Comparison of ENCODE assay signal across 9 cellular contexts in genomic region chr20:47335251-47336012, GRCh38. TPM values are rescaled to one million over a fixed set of nuclear protein-coding genes. Genes with fewer than 3 reads are reported as not detected.
A peak's percentile ranks its signal among the peaks of the same experiment; 100 is the strongest.
DNase-seq lines count a peak whose midpoint lies in the region; ATAC-seq and TF ChIP-seq lines count a peak whose summit lies in the region.
"Had no signal": no experiment of that assay in that cellular context is flagged by ENCODE, and none has a peak within 500 bp of the region (broad histone marks: within the 10 kb centered on the region; RNA-seq: fewer than 3 reads in every experiment).

No MANE protein-coding gene starts in this region.

- H3K9me3 Mint-ChIP-seq in nephron = no peaks in the 10 kb centered on the region
- no peaks in the 10 kb centered on the region for H3K9me3 Mint-ChIP-seq in activated T-helper 1 cell treated with anti-CD3 and anti-CD28 coated beads, Interleukin-12 subunit alpha, Interleukin-12 subunit beta, Interleukin-2, Interleukin-4 antibody, amounts not matched to agents 30 ng/mL and 10 ng/mL and 1 ng/mL, durations not matched to agents 14 hours and 24 hours and 36 hours

- H3K36me3 Mint-ChIP-seq in nephron (ENCODE audit: low read depth) = peaks cover 59% of the 10 kb centered on the region
- H3K36me3 Mint-ChIP-seq in activated T-helper 1 cell treated with anti-CD3 and anti-CD28 coated beads, Interleukin-12 subunit alpha, Interleukin-12 subunit beta, Interleukin-2, Interleukin-4 antibody, amounts not matched to agents 30 ng/mL and 10 ng/mL and 1 ng/mL, durations not matched to agents 14 hours and 24 hours and 36 hours (ENCODE audit: low read depth) = peaks cover 34% of the 10 kb centered on the region

- peak overlapping the region; percentile 98 for H3K4me2 ChIP-seq in fibroblast of lung (ENCODE audit: extremely low read depth, insufficient read depth, low read length)

- H2AFZ ChIP-seq in fibroblast of lung (ENCODE audit: low read length) = no peak overlapping the region

- TF ChIP-seq POLR2A in heart left ventricle (IDR thresholded peaks at IDR 0.05) (no peak), vagina (IDR thresholded peaks at IDR 0.05) (no peak)

- H3K27me3 ChIP-seq in heart left ventricle (no peaks in the 10 kb centered on the region), fibroblast of lung (ENCODE audit: control insufficient read depth, insufficient read depth, low read length) (no peaks in the 10 kb centered on the region), vagina (no peaks in the 10 kb centered on the region)

- ATAC-seq in heart left ventricle = no peak
- ATAC-seq in left cardiac atrium = no peak

- H3K36me3 ChIP-seq in heart left ventricle (peaks cover 0 to 24% (median 0%) of the 10 kb centered on the region in 9 donors), fibroblast of lung (ENCODE audit: control insufficient read depth, insufficient read depth, low read length) (peaks cover 1% of the 10 kb centered on the region), vagina (no peaks in the 10 kb centered on the region)

- H4K20me1 ChIP-seq in fibroblast of lung (ENCODE audit: control insufficient read depth, extremely low read depth, insufficient read depth, low read length) = no peaks in the 10 kb centered on the region

- H3K27ac Mint-ChIP-seq in nephron = peak overlapping the region; percentile 36 to 84 (median 71)
- no peak overlapping the region for H3K27ac Mint-ChIP-seq in activated T-helper 1 cell treated with anti-CD3 and anti-CD28 coated beads, Interleukin-12 subunit alpha, Interleukin-12 subunit beta, Interleukin-2, Interleukin-4 antibody, amounts not matched to agents 30 ng/mL and 10 ng/mL and 1 ng/mL, durations not matched to agents 14 hours and 24 hours and 36 hours

- peak overlapping the region; percentile 47 to 88 (median 78) for H3K27ac ChIP-seq in heart left ventricle
- peak overlapping the region; percentile 95 for H3K27ac ChIP-seq in fibroblast of lung (ENCODE audit: insufficient read depth, low read length)
- H3K27ac ChIP-seq in vagina = peak overlapping the region; percentile 91

- intact Hi-C loops in heart left ventricle (cut with DNase I) (no loop called here), left cardiac atrium (cut with DNase I) (loop anchor here in 1 of 2 donors (2.0 kb wide), 1 partner anchor 23 kb away; no protein-coding TSS in a partner anchor), vagina (cut with DNase I) (no loop called here)
- intact Hi-C loops in activated T-helper 1 cell treated with anti-CD3 and anti-CD28 coated beads, Interleukin-12 subunit alpha, Interleukin-12 subunit beta, Interleukin-2, Interleukin-4 antibody, amounts not matched to agents 30 ng/mL and 10 ng/mL and 1 ng/mL, durations not matched to agents 14 hours and 24 hours and 36 hours (cut with micrococcal nuclease) = no loop called here

- no peak for TF ChIP-seq CTCF in heart left ventricle (IDR thresholded peaks at IDR 0.05)
- TF ChIP-seq CTCF in fibroblast of lung (conservative IDR thresholded peaks at IDR 0.05 in 1 of 2, IDR thresholded peaks at IDR 0.05 in 1 of 2; ENCODE audit: low read depth in 1 of 2, low read length in 2 of 2) = no peak
- TF ChIP-seq CTCF in nephron (IDR thresholded peaks at IDR 0.05; ENCODE audit: unreplicated experiment in 3 of 3) = no peak
- TF ChIP-seq CTCF in vagina (IDR thresholded peaks at IDR 0.05) = no peak

- peaks cover 41% of the 10 kb centered on the region for H3K79me2 ChIP-seq in fibroblast of lung (ENCODE audit: control insufficient read depth, insufficient read depth, low read length)

- DNase-seq in heart left ventricle (no peak), left cardiac atrium (no peak), fibroblast of lung (ENCODE audit: low read depth in 2 of 2) (peak in 1 of 2 donors; percentile 69), vagina (ENCODE audit: extremely low spot score in 2 of 2) (no peak), GOT3 (lab: John Stamatoyannopoulos, UW) (no peak), amniotic stem cell (lab: John Stamatoyannopoulos, UW) (no peak)
- no peak for DNase-seq in activated T-helper 1 cell treated with anti-CD3 and anti-CD28 coated beads, Interleukin-12 subunit alpha, Interleukin-12 subunit beta, Interleukin-2, Interleukin-4 antibody, amounts not matched to agents 30 ng/mL and 10 ng/mL and 1 ng/mL, durations not matched to agents 14 hours and 24 hours and 36 hours (ENCODE audit: low spot score)
- DNase-seq: NCI-H2081 treated with DMSO at 0.1 percent for 48 hours had no signal

- H3K4me1 Mint-ChIP-seq in nephron = peaks cover 49% of the 10 kb centered on the region
- peaks cover 47% of the 10 kb centered on the region for H3K4me1 Mint-ChIP-seq in activated T-helper 1 cell treated with anti-CD3 and anti-CD28 coated beads, Interleukin-12 subunit alpha, Interleukin-12 subunit beta, Interleukin-2, Interleukin-4 antibody, amounts not matched to agents 30 ng/mL and 10 ng/mL and 1 ng/mL, durations not matched to agents 14 hours and 24 hours and 36 hours (ENCODE audit: low read depth)

- H3K27me3 Mint-ChIP-seq in nephron (ENCODE audit: low read depth) = no peaks in the 10 kb centered on the region
- no peaks in the 10 kb centered on the region for H3K27me3 Mint-ChIP-seq in activated T-helper 1 cell treated with anti-CD3 and anti-CD28 coated beads, Interleukin-12 subunit alpha, Interleukin-12 subunit beta, Interleukin-2, Interleukin-4 antibody, amounts not matched to agents 30 ng/mL and 10 ng/mL and 1 ng/mL, durations not matched to agents 14 hours and 24 hours and 36 hours (ENCODE audit: insufficient read depth)

- H3K9ac ChIP-seq in fibroblast of lung (ENCODE audit: insufficient read depth, low read length) = peak overlapping the region; percentile 30

- no peak overlapping the region for H3K4me3 ChIP-seq in heart left ventricle
- H3K4me3 ChIP-seq in fibroblast of lung (replicated peaks in 1 of 4; ENCODE audit: control extremely low read depth in 1 of 4, insufficient read depth in 1 of 4, low read depth in 3 of 4, low read length in 4 of 4) = no peak overlapping the region
- H3K4me3 ChIP-seq in vagina = no peak overlapping the region

- no peaks in the 10 kb centered on the region for H3K9me3 ChIP-seq in heart left ventricle
- H3K9me3 ChIP-seq in fibroblast of lung (ENCODE audit: control insufficient read depth, insufficient read depth, low read depth, low read length) = no peaks in the 10 kb centered on the region
- H3K9me3 ChIP-seq in vagina = no peaks in the 10 kb centered on the region

- WGBS in heart left ventricle, 4 donors = 67 to 74% (median 72%) methylated on average over 10 of the region's 10 CpGs

- H3K4me3 Mint-ChIP-seq in nephron = no peak overlapping the region
- H3K4me3 Mint-ChIP-seq in activated T-helper 1 cell treated with anti-CD3 and anti-CD28 coated beads, Interleukin-12 subunit alpha, Interleukin-12 subunit beta, Interleukin-2, Interleukin-4 antibody, amounts not matched to agents 30 ng/mL and 10 ng/mL and 1 ng/mL, durations not matched to agents 14 hours and 24 hours and 36 hours = no peak overlapping the region

- peaks cover 4 to 90% (median 49%) of the 10 kb centered on the region in 12 donors for H3K4me1 ChIP-seq in heart left ventricle
- peaks cover 33% of the 10 kb centered on the region for H3K4me1 ChIP-seq in fibroblast of lung (ENCODE audit: control insufficient read depth, extremely low read depth, insufficient read depth, low read length)
- H3K4me1 ChIP-seq in vagina = peaks cover 57% of the 10 kb centered on the region

RNA-seq across cellular contexts. Expression of gene ZMYND8, which starts 21.1 kb away (rescaled TPM):
- total RNA-seq in heart left ventricle (10 to 100 TPM; 21.7 to 46.4 (median 28.9) TPM), left cardiac atrium (10 to 100 TPM; 22.6 to 27.5 TPM), fibroblast of lung (7.4 and 13.0 TPM in 2 replicates), vagina (91.1 TPM)
- polyA plus RNA-seq in heart left ventricle (10 to 100 TPM; 11.3 to 11.9 TPM), fibroblast of lung (12.6 and 17.6 TPM in 2 replicates)
- 12.3 and 14.2 TPM in 2 replicates for polyA plus RNA-seq in fibroblast of lung (2012)
- 8.4 and 14.3 TPM in 2 replicates for polyA minus RNA-seq in fibroblast of lung (ENCODE audit: low replicate concordance)
- total RNA-seq in activated T-helper 1 cell treated with anti-CD3 and anti-CD28 coated beads, Interleukin-12 subunit alpha, Interleukin-12 subunit beta, Interleukin-2, Interleukin-4 antibody, amounts not matched to agents 30 ng/mL and 10 ng/mL and 1 ng/mL, durations not matched to agents 14 hours and 24 hours and 36 hours = 42.6 and 43.3 TPM in 2 replicates
